Comparison of ENCODE assay signal across 16 cellular contexts in genomic region chr18:48296581-48296980, GRCh38.
DNase-seq lines count a peak whose midpoint lies in the region; TF ChIP-seq lines count a peak whose summit lies in the region.
"Had no signal": no experiment of that assay in that cellular context is flagged by ENCODE, and none has a peak within 500 bp of the region (broad histone marks: within the 10 kb centered on the region; RNA-seq: fewer than 3 reads in every experiment).

No MANE protein-coding gene starts in this region.

- H3K4me2 ChIP-seq in smooth muscle cell: no peak overlapping the region
- H3K4me2 ChIP-seq: A549, GM23338 had no signal

- H3K27ac ChIP-seq in smooth muscle cell (ENCODE audit: low read depth): no peak overlapping the region
- H3K27ac ChIP-seq: A549, HL-60 had no signal

- no peak overlapping the region for H3K4me3 ChIP-seq in smooth muscle cell
- H3K4me3 ChIP-seq: A549, GM23338 had no signal

- 96% methylated on average over 13 of the region's 13 CpGs for WGBS in smooth muscle cell (ENCODE audit: low lambda C conversion rate)

- no peaks in the 10 kb centered on the region for H3K79me2 ChIP-seq in smooth muscle cell (ENCODE audit: low read depth)

- H3K4me1 ChIP-seq in smooth muscle cell (ENCODE audit: low read depth): peaks cover 17% of the 10 kb centered on the region

- H3K27me3 ChIP-seq in smooth muscle cell (ENCODE audit: low read depth): no peaks in the 10 kb centered on the region

- no peak overlapping the region for H3K9ac ChIP-seq in smooth muscle cell (ENCODE audit: low read depth)

- H3F3A ChIP-seq in smooth muscle cell (ENCODE audit: low read depth): no peaks in the 10 kb centered on the region

- H2AFZ ChIP-seq in smooth muscle cell (ENCODE audit: low read depth): no peak overlapping the region

- no peaks in the 10 kb centered on the region for H3K36me3 ChIP-seq in smooth muscle cell (ENCODE audit: low read depth)

- H4K20me1 ChIP-seq in smooth muscle cell (ENCODE audit: low read depth): no peaks in the 10 kb centered on the region

- H3K9me3 ChIP-seq in smooth muscle cell (replicated peaks; ENCODE audit: low read depth): no peaks in the 10 kb centered on the region
- H3K9me3 ChIP-seq: A549 had no signal

- DNase-seq in NCI-H345 (lab: John Stamatoyannopoulos, UW) (peak; percentile 26), NCI-H345 treated with DMSO at 0.1 percent for 48 hours (lab: John Stamatoyannopoulos, UW; ENCODE audit: unreplicated experiment) (no peak), COLO668 (lab: John Stamatoyannopoulos, UW; ENCODE audit: unreplicated experiment) (peak; percentile 37), posterior vena cava (ENCODE audit: low spot score) (peak; percentile 55), GM03348 (ENCODE audit: low spot score) (no peak), smooth muscle cell (lab: John Stamatoyannopoulos, UW; ENCODE audit: unreplicated experiment) (no peak)
- DNase-seq in activated CD8-positive, alpha-beta memory T cell treated with anti-CD3 and anti-CD28 coated beads, Interleukin-2, amount 50 U/mL, for 48 hours: peak; percentile 8
- DNase-seq: CD4-positive, alpha-beta T cell; EL; HCEC 1CT; IMR-90; NCI-H1436; NCI-H1930 had no signal

- TF ChIP-seq CTCF in smooth muscle cell (IDR thresholded peaks at IDR 0.05; ENCODE audit: borderline replicate concordance, insufficient read depth, poor library complexity, severe bottlenecking): no peak

- intact Hi-C loops in posterior vena cava (cut with DNase I): no loop called here

Comparison
In these comparisons a context has a peak if more than half of its experiments do, and no peak if none do; other contexts are left out.
1. DNase-seq: peak in NCI-H345 (single experiment), COLO668 (single experiment), activated CD8-positive, alpha-beta memory T cell treated with anti-CD3 and anti-CD28 coated beads, Interleukin-2, amount 50 U/mL, for 48 hours (single experiment) and posterior vena cava (single experiment); none in NCI-H345 treated with DMSO at 0.1 percent for 48 hours (single experiment), GM03348 (single experiment) and smooth muscle cell (single experiment).